ENCODE assay signal across 26 cellular contexts in the genomic region with DNA sequence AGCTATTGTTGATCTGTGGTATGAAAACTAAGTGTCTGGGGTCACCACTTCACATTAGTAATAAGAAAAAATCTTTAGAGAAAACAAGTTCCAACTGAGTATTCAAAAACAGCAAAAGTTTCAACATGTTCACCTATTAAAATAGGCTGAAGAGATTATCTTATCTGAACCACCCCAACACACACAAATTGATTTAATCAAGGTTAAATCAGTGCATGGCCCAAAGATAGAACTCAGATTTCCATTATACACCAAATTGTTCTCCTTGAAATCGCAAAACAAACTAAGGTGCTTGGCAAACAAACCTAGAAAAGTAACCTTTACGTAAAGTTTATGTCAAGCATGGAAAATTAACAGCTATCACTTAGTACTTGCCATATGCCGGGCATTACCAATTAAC.
DNase-seq lines count a peak whose midpoint lies in the region; ATAC-seq, FAIRE-seq and TF ChIP-seq lines count a peak whose summit lies in the region.
"Had no signal": no experiment of that assay in that cellular context is flagged by ENCODE, and none has a peak within 500 bp of the region (broad histone marks: within the 10 kb centered on the region; RNA-seq: fewer than 3 reads in every experiment).

No MANE protein-coding gene starts in this region.

- H3K79me2 ChIP-seq in HepG2 (ENCODE audit: insufficient read depth, low read length): no peaks in the 10 kb centered on the region

- H3K4me3 Mint-ChIP-seq in WTC11: no peak overlapping the region
- H3K4me3 Mint-ChIP-seq: CD14-positive monocyte; CD4-positive, alpha-beta T cell; CD8-positive, alpha-beta memory T cell had no signal

- peaks cover 8% of the 10 kb centered on the region for H3K36me3 Mint-ChIP-seq in WTC11

- in situ Hi-C loops in HepG2 (cut with HindIII; ENCODE audit: extremely low pct_ligation_motif_present, low pct_unique_long_range_greater_than_20kb): no loop called here

- peak overlapping the region; percentile 58; the same call in 1 of the 2 replicates for H3K27ac Mint-ChIP-seq in WTC11
- H3K27ac Mint-ChIP-seq: CD14-positive monocyte; CD4-positive, alpha-beta T cell had no signal

- H3K4me3 ChIP-seq in liver (ENCODE audit: low read depth in 1 of 3, low read length in 3 of 3) (no peak overlapping the region), HepG2 (replicated peaks in 1 of 3; ENCODE audit: insufficient read depth in 1 of 3, low read depth in 2 of 3, low read length in 3 of 3) (no peak overlapping the region), SK-N-MC (no peak overlapping the region)
- H3K4me3 ChIP-seq: A549; BLaER1 treated with 17β-estradiol and CSF1 and Interleukin-3, amounts not matched to agents 10 nM and 100 nM had no signal

- TF ChIP-seq EP300 in HepG2 (IDR thresholded peaks at IDR 0.05; ENCODE audit: low read depth in 2 of 2, low read length in 2 of 2) (no peak), HepG2 (CRISPR knock-in tag; IDR thresholded peaks at IDR 0.05; ENCODE audit: borderline replicate concordance) (no peak)

- H3K9ac ChIP-seq in liver (ENCODE audit: low read depth in 1 of 2, low read length in 2 of 2) (peak overlapping the region in 1 of 2 donors; percentile 17), HepG2 (ENCODE audit: insufficient read depth, low read depth, low read length) (no peak overlapping the region), SK-N-MC (ENCODE audit: insufficient read length) (no peak overlapping the region)
- H3K9ac ChIP-seq: BLaER1 treated with 17β-estradiol and CSF1 and Interleukin-3, amounts not matched to agents 10 nM and 100 nM had no signal

- DNase-seq in HepG2 (ENCODE audit: low spot score): no peak
- no peak for DNase-seq in SK-N-MC (ENCODE audit: low read depth, low spot score)
- DNase-seq in WTC11 (ENCODE audit: low spot score): no peak
- DNase-seq in cerebellum (ENCODE audit: low spot score): no peak
- DNase-seq in SW480 (ENCODE audit: low spot score): no peak
- DNase-seq: 8988T; ACHN; AML-193; BE2C; CD4-positive, alpha-beta T cell; CD8-positive, alpha-beta memory T cell; DMS 273 treated with DMSO at 0.1 percent for 48 hours; DMS79; EL; GDM1; GOT3; HCEC 1CT had no signal

- peaks cover 5% of the 10 kb centered on the region for H3K4me1 Mint-ChIP-seq in WTC11
- H3K4me1 Mint-ChIP-seq: CD14-positive monocyte had no signal

- no peaks in the 10 kb centered on the region for H3K9me3 ChIP-seq in liver (ENCODE audit: control insufficient read depth in 4 of 4, low read length in 3 of 4)
- no peaks in the 10 kb centered on the region for H3K9me3 ChIP-seq in HepG2 (ENCODE audit: low read length)
- H3K9me3 ChIP-seq in SK-N-MC (ENCODE audit: low read depth, low read length): no peaks in the 10 kb centered on the region
- H3K9me3 ChIP-seq: A549; BE2C; BLaER1 treated with 17β-estradiol and CSF1 and Interleukin-3, amounts not matched to agents 10 nM and 100 nM had no signal

- WGBS in liver: 46% methylated on average over 3 of the region's 3 CpGs
- 96% methylated on average over 3 of the region's 3 CpGs for WGBS in HepG2 (ENCODE audit: low lambda C conversion rate)

- no peak for FAIRE-seq in HepG2 (lab: Jason Lieb, UNC)
- FAIRE-seq: D721Med, GM12891, GM18507, H54 had no signal

- H3K4me2 ChIP-seq in HepG2 (ENCODE audit: low read depth, low read length): no peak overlapping the region
- H3K4me2 ChIP-seq: A549; BLaER1 treated with 17β-estradiol and CSF1 and Interleukin-3, amounts not matched to agents 10 nM and 100 nM had no signal

- H3K27ac ChIP-seq in liver (ENCODE audit: low read depth in 1 of 2, low read length in 2 of 2) (peak overlapping the region in 1 of 2 donors; percentile 12), HepG2 (ENCODE audit: extremely low read length, insufficient read depth, low read length) (no peak overlapping the region), SK-N-MC (peak overlapping the region; percentile 87; the same call in 1 of the 2 replicates)
- H3K27ac ChIP-seq: A549; BLaER1 treated with 17β-estradiol and CSF1 and Interleukin-3, amounts not matched to agents 10 nM and 100 nM had no signal

- H2AFZ ChIP-seq in HepG2 (ENCODE audit: low read length): no peak overlapping the region

- intact Hi-C loops in HepG2 (cut with micrococcal nuclease; ENCODE audit: unreplicated experiment): no loop called here

- H3K27me3 ChIP-seq in liver (ENCODE audit: control insufficient read depth in 4 of 4, insufficient read depth in 4 of 4, low read length in 3 of 4) (no peaks in the 10 kb centered on the region), HepG2 (ENCODE audit: control insufficient read depth in 1 of 2, insufficient read depth in 2 of 2, low read length in 2 of 2) (no peaks in the 10 kb centered on the region; a peak in 1 of 5 replicates)
- H3K27me3 ChIP-seq: BE2C; BLaER1 treated with 17β-estradiol and CSF1 and Interleukin-3, amounts not matched to agents 10 nM and 100 nM had no signal

- TF ChIP-seq RAD21 in liver (IDR thresholded peaks at IDR 0.05) (no peak), HepG2 (CRISPR knock-in tag; IDR thresholded peaks at IDR 0.05) (no peak)

- H3K36me3 ChIP-seq in liver (ENCODE audit: control insufficient read depth in 4 of 4, insufficient read depth in 3 of 4, low read depth in 1 of 4, low read length in 3 of 4): peaks cover 0 to 6% (median 2%) of the 10 kb centered on the region in 4 donors
- peaks cover under 1 to 2% of the 10 kb centered on the region in 2 experiments; a peak in 1 of 5 replicates for H3K36me3 ChIP-seq in HepG2 (replicated peaks in 1 of 2; ENCODE audit: control insufficient read depth in 1 of 2, insufficient read depth in 2 of 2, low read length in 2 of 2)
- H3K36me3 ChIP-seq in SK-N-MC (ENCODE audit: insufficient read depth, low read length): peaks cover 21% of the 10 kb centered on the region
- H3K36me3 ChIP-seq: BE2C had no signal

- H3K4me1 ChIP-seq in liver (ENCODE audit: control insufficient read depth in 4 of 4, insufficient read depth in 4 of 4, low read length in 3 of 4) (peaks cover 0 to 3% (median 0%) of the 10 kb centered on the region in 4 donors), HepG2 (ENCODE audit: insufficient read depth, low read length) (0 out of 2 replicates have a peak, but pooled peaks cover 4% of the 10 kb centered on the region)
- H3K4me1 ChIP-seq: A549, BE2C had no signal

- POLR2A ChIA-PET in HepG2 (lab: Yijun Ruan, JAX): no interaction called here
- POLR2A ChIA-PET in WTC11 (lab: Charles Lee): no interaction called here

- TF ChIP-seq CTCF in liver (IDR thresholded peaks at IDR 0.05; ENCODE audit: low read depth, low read length, missing input control): no peak
- TF ChIP-seq CTCF in HepG2 (CRISPR knock-in tag; IDR thresholded peaks at IDR 0.05): no peak
- no peak for TF ChIP-seq CTCF in WTC11 (IDR thresholded peaks at IDR 0.05)

- no peaks in the 10 kb centered on the region for H3K9me3 Mint-ChIP-seq in WTC11
- H3K9me3 Mint-ChIP-seq: CD4-positive, alpha-beta T cell; CD8-positive, alpha-beta memory T cell had no signal

- no peak for ATAC-seq in HepG2
- ATAC-seq in WTC11: no peak
- no peak for ATAC-seq in HG03521 (IDR thresholded peaks at IDR 0.05; ENCODE audit: unreplicated experiment)
- ATAC-seq: A549 had no signal

- no TSS peak for BruUV-seq in HepG2 (replicated peaks; lab: Mats Ljungman, UMichigan)

- CTCF ChIA-PET in HepG2 (lab: Yijun Ruan, JAX; ENCODE audit: low intra/inter-chr PET ratio, low total read pairs): no interaction called here
- CTCF ChIA-PET in WTC11 (lab: Charles Lee): interaction anchor here (0.6 kb wide), 1 partner anchor 159 kb away, joined by 3 read pairs; no protein-coding TSS in a partner anchor

- H3K27me3 Mint-ChIP-seq in WTC11 (ENCODE audit: low read depth): no peaks in the 10 kb centered on the region
- H3K27me3 Mint-ChIP-seq: CD4-positive, alpha-beta T cell; CD8-positive, alpha-beta memory T cell had no signal

- no peaks in the 10 kb centered on the region for H4K20me1 ChIP-seq in HepG2 (ENCODE audit: insufficient read depth, low read length)
- H4K20me1 ChIP-seq: BLaER1 treated with 17β-estradiol and CSF1 and Interleukin-3, amounts not matched to agents 10 nM and 100 nM had no signal

- no peak for TF ChIP-seq POLR2A in HepG2 (IDR thresholded peaks at IDR 0.05; ENCODE audit: insufficient read depth in 1 of 2, low read depth in 2 of 2, low read length in 2 of 2)

TF ChIP-seq in liver, 16 proteins besides CTCF, POLR2A, EP300 and RAD21 (continues in another document):
- TF ChIP-seq GABPA (IDR thresholded peaks at IDR 0.05 in 1 of 2, conservative IDR thresholded peaks at IDR 0.05 in 1 of 2) (no peak), MAX (IDR thresholded peaks at IDR 0.05) (no peak), RXRA (IDR thresholded peaks at IDR 0.05) (peak; percentile 57 to 63), EGR1 (IDR thresholded peaks at IDR 0.05; ENCODE audit: low read depth in 2 of 2) (no peak), FOXA2 (IDR thresholded peaks at IDR 0.05) (no peak), HNF4G (IDR thresholded peaks at IDR 0.05) (no peak)

TF ChIP-seq in HepG2, 621 proteins besides CTCF, POLR2A, EP300 and RAD21:
- TF ChIP-seq PCBP1 (IDR thresholded peaks at IDR 0.05; ENCODE audit: borderline replicate concordance, low read depth, low read length) (no peak), ZKSCAN8 (CRISPR knock-in tag; IDR thresholded peaks at IDR 0.05; ENCODE audit: borderline replicate concordance) (no peak), ZNF597 (CRISPR knock-in tag; IDR thresholded peaks at IDR 0.05) (no peak)

TF ChIP-seq in WTC11, 78 proteins besides CTCF, POLR2A, EP300 and RAD21:
- TF ChIP-seq, protein P1, sequence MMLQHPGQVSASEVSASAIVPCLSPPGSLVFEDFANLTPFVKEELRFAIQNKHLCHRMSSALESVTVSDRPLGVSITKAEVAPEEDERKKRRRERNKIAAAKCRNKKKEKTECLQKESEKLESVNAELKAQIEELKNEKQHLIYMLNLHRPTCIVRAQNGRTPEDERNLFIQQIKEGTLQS (CRISPR knock-in tag; conservative IDR thresholded peaks at IDR 0.05): no peak
- TF ChIP-seq TEAD1 (CRISPR knock-in tag; IDR thresholded peaks at IDR 0.05) (no peak), ZNF281 (CRISPR knock-in tag; IDR thresholded peaks at IDR 0.05) (no peak)
